ENCODE assay signal across 18 cellular contexts in the genomic region with DNA sequence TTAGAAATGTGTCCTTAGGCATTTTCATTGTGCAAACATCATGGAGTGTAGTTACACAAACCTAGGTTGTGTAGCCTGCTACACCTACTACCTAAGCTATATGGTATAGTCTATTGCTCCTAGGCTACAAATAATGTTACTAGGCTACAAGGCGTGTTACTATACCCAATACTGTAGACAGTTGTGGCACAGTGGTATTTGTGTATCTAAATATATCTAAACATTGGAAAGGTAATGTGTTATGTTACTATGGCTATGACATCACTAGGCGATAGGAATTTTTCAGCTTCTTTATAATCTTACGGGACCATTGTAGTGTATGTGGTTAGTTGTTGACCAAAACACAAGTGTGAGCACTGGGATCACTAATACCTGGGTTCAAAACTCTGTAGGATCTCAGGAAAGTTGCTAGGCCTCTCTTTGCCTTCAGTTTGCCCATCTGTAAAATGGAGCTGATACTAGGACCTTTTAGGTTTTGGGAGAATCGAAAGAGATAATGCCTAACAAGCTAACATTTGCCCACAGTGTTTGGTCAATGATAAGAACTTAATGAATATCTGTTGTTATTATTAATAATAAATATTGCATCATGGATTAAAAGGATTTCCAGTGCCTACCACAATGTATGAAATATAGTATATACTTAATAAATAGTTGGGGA. TPM values are rescaled to one million over a fixed set of nuclear protein-coding genes. Genes with fewer than 3 reads are reported as not detected.
DNase-seq lines count a peak whose midpoint lies in the region; ATAC-seq and TF ChIP-seq lines count a peak whose summit lies in the region.
"Had no signal": no experiment of that assay in that cellular context is flagged by ENCODE, and none has a peak within 500 bp of the region (broad histone marks: within the 10 kb centered on the region; RNA-seq: fewer than 3 reads in every experiment).

No MANE protein-coding gene starts in this region.

- DNase-seq in right cardiac atrium (no peak), left cardiac atrium (no peak), chondrocyte (ENCODE audit: low spot score) (no peak), lower lobe of right lung (no peak), adrenal gland (no peak), NCI-H128 (lab: John Stamatoyannopoulos, UW; ENCODE audit: unreplicated experiment) (no peak)
- DNase-seq: activated CD4-positive, alpha-beta T cell treated with anti-CD3 and anti-CD28 coated beads for 4 hours; activated T-cell treated with anti-CD3 and anti-CD28 coated beads, Interleukin-2, amount 50 U/mL, for 48 hours; DND-41; effector CD8-positive, alpha-beta T cell; NCI-H146; NCI-H524 treated with DMSO at 0.1 percent for 48 hours; small intestine had no signal

- H3K27ac Mint-ChIP-seq in chondrocyte (ENCODE audit: unreplicated experiment) = no peak overlapping the region
- H3K27ac Mint-ChIP-seq: IgD-negative memory B cell; T-helper 1 cell treated with Interleukin-12 subunit alpha and Interleukin-12 subunit beta and Interleukin-4 antibody, amounts not matched to agents 30 μg/mL and 1 μg/mL, for 36 hours had no signal

- H3K27ac ChIP-seq in right cardiac atrium (ENCODE audit: low read length) (no peak overlapping the region), lower lobe of right lung (no peak overlapping the region), adrenal gland (no peak overlapping the region)

- TF ChIP-seq CTCF in chondrocyte (IDR thresholded peaks at IDR 0.05) = no peak
- TF ChIP-seq CTCF in lower lobe of right lung (IDR thresholded peaks at IDR 0.05) = no peak
- TF ChIP-seq CTCF in adrenal gland (IDR thresholded peaks at IDR 0.05) = no peak

- H3K4me3 ChIP-seq in right cardiac atrium (ENCODE audit: low read length) = peak overlapping the region; percentile 76
- peak overlapping the region; percentile 64 for H3K4me3 ChIP-seq in lower lobe of right lung
- peak overlapping the region in 1 of 4 donors; percentile 80 for H3K4me3 ChIP-seq in adrenal gland
- H3K4me3 ChIP-seq: lung had no signal

- H3K36me3 Mint-ChIP-seq in chondrocyte (ENCODE audit: low read depth) = no peaks in the 10 kb centered on the region
- H3K36me3 Mint-ChIP-seq: IgD-negative memory B cell had no signal

- ATAC-seq in right cardiac atrium (no peak), left cardiac atrium (no peak), lower lobe of right lung (no peak), GM19324 (IDR thresholded peaks at IDR 0.05; ENCODE audit: low FRiP score, unreplicated experiment) (no peak), GM18505 (IDR thresholded peaks at IDR 0.05; ENCODE audit: unreplicated experiment) (no peak)

- no peaks in the 10 kb centered on the region for H3K36me3 ChIP-seq in lower lobe of right lung
- H3K36me3 ChIP-seq in adrenal gland (replicated peaks in 1 of 2) = no peaks in the 10 kb centered on the region

- H3K27me3 ChIP-seq in right cardiac atrium (ENCODE audit: control insufficient read depth, insufficient read depth) (no peaks in the 10 kb centered on the region), lower lobe of right lung (ENCODE audit: low read depth) (peaks cover 29% of the 10 kb centered on the region), adrenal gland (no peaks in the 10 kb centered on the region)

- intact Hi-C loops in right cardiac atrium (cut with DNase I) = no loop called here
- intact Hi-C loops in left cardiac atrium (cut with DNase I) = no loop called here
- intact Hi-C loops in lower lobe of right lung (cut with DNase I) = no loop called here
- intact Hi-C loops in adrenal gland (cut with DNase I) = no loop called here

- no peaks in the 10 kb centered on the region for H3K27me3 Mint-ChIP-seq in chondrocyte (ENCODE audit: low read depth)

- 86% methylated on average over 4 of the region's 4 CpGs for WGBS in right cardiac atrium
- 90 to 95% (median 91%) methylated on average over 4 of the region's 4 CpGs for WGBS in adrenal gland, 4 donors

- H3K4me1 ChIP-seq in right cardiac atrium (ENCODE audit: control insufficient read depth, insufficient read depth, low read length) (no peaks in the 10 kb centered on the region), lower lobe of right lung (peaks cover 14% of the 10 kb centered on the region), adrenal gland (replicated peaks in 1 of 2) (peaks cover 0 to 8% of the 10 kb centered on the region in 2 donors)

- peaks cover 66% of the 10 kb centered on the region for H3K4me1 Mint-ChIP-seq in chondrocyte (ENCODE audit: low read depth)

- TF ChIP-seq POLR2A in adrenal gland (IDR thresholded peaks at IDR 0.05) (no peak), GM18505 (IDR thresholded peaks at IDR 0.05; ENCODE audit: borderline replicate concordance, extremely low read depth, insufficient read depth, insufficient read length) (no peak)

- H3K9me3 Mint-ChIP-seq in chondrocyte (ENCODE audit: low read depth) = no peaks in the 10 kb centered on the region
- H3K9me3 Mint-ChIP-seq: IgD-negative memory B cell; T-helper 1 cell treated with Interleukin-12 subunit alpha and Interleukin-12 subunit beta and Interleukin-4 antibody, amounts not matched to agents 30 μg/mL and 1 μg/mL, for 36 hours had no signal

- H3K4me3 Mint-ChIP-seq in chondrocyte (ENCODE audit: unreplicated experiment) = peak overlapping the region; percentile 95
- H3K4me3 Mint-ChIP-seq: IgD-negative memory B cell; T-helper 1 cell treated with Interleukin-12 subunit alpha and Interleukin-12 subunit beta and Interleukin-4 antibody, amounts not matched to agents 30 μg/mL and 1 μg/mL, for 36 hours had no signal

- H3K9me3 ChIP-seq in right cardiac atrium (ENCODE audit: control insufficient read depth, low read length) (no peaks in the 10 kb centered on the region), lower lobe of right lung (no peaks in the 10 kb centered on the region), adrenal gland (replicated peaks in 1 of 3) (no peaks in the 10 kb centered on the region)

RNA-seq across cellular contexts. Expression of a gene that starts 2.8 kb away (rescaled TPM):
- total RNA-seq in right cardiac atrium = 10 to 100 TPM; 11.9 to 15.9 (median 14.5) TPM
- polyA plus RNA-seq in right cardiac atrium = 5.2 TPM
- total RNA-seq in left cardiac atrium = 10 to 100 TPM; 13.0 to 14.2 TPM
- total RNA-seq in chondrocyte = 32.2 to 51.1 TPM (median 32.4 TPM) in 3 replicates
- 11.0 TPM for total RNA-seq in lower lobe of right lung
- total RNA-seq in adrenal gland = 10 to 100 TPM in 4 of 8 donors, 1 to 10 TPM in 4; 5.9 to 25.9 (median 11.4) TPM
- 1 to 10 TPM; 4.5 to 5.9 (median 5.7) TPM for polyA plus RNA-seq in adrenal gland
- polyA plus RNA-seq: IgD-negative memory B cell had no signal
